Comparison of ENCODE assay signal across 21 cellular contexts in the genomic region with DNA sequence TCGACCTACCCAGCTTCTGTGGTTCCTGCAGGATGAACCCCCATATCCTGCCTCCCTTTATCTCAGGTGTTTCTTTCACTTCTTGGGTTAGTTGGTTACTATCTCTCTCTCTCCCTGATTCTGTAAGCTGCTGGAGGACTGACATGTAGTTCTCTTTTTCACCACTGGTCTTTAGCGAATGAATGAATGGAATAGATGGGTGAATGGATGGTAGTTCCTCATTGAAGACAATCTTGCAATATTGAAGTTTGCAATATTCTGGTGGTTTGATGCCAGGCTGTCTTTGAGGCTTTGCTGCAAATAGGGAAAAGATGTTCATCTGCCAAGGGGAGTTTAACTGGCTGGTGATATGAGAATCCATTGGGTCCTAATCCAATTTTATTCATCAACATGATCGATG.
A peak's percentile ranks its signal among the peaks of the same experiment; 100 is the strongest.
DNase-seq lines count a peak whose midpoint lies in the region; ATAC-seq and TF ChIP-seq lines count a peak whose summit lies in the region.
"Had no signal": no experiment of that assay in that cellular context is flagged by ENCODE, and none has a peak within 500 bp of the region (broad histone marks: within the 10 kb centered on the region; RNA-seq: fewer than 3 reads in every experiment).

No MANE protein-coding gene starts in this region.

- no peak overlapping the region for H3K4ac ChIP-seq in H9 (ENCODE audit: low read depth, low read length)

- no peak overlapping the region for H3K18ac ChIP-seq in H9 (ENCODE audit: insufficient read length, low read depth, low read length)

- H2BK15ac ChIP-seq in H9 (ENCODE audit: low read depth, low read length), result no peak overlapping the region

- no peak overlapping the region for H3K27ac ChIP-seq in H9 (ENCODE audit: insufficient read length, low read depth, low read length)
- no peak overlapping the region for H3K27ac ChIP-seq in Panc1 (ENCODE audit: low read length)
- no peak overlapping the region for H3K27ac ChIP-seq in foreskin keratinocyte
- no peak overlapping the region for H3K27ac ChIP-seq in WERI-Rb-1
- H3K27ac ChIP-seq: breast epithelium, sigmoid colon, suprapubic skin, vagina had no signal

- no peak overlapping the region for H3K9ac ChIP-seq in H9 (ENCODE audit: extremely low read depth, insufficient read length, low read length)

- POLR2A ChIA-PET in Panc1 (lab: Charles Lee), result no interaction called here

- no peak overlapping the region for H3K4me3 Mint-ChIP-seq in H9
- no peak overlapping the region for H3K4me3 Mint-ChIP-seq in stimulated activated memory B cell treated with anti-CD40 and anti-IgM and Interleukin-4, amounts not matched to agents 10 μg/mL and 1 μg/mL and 100 μg/mL, for 72 hours
- H3K4me3 Mint-ChIP-seq: activated T-cell treated with anti-CD3 and anti-CD28 coated beads, Interleukin-2, amount 50 U/mL, for 24 hours; CD4-positive, CD25-positive, alpha-beta regulatory T cell; immature natural killer cell had no signal

- ATAC-seq in Panc1 (no peak), foreskin keratinocyte (no peak)
- no peak for ATAC-seq in stimulated activated memory B cell treated with anti-CD40 and anti-IgM and Interleukin-4, amounts not matched to agents 10 μg/mL and 1 μg/mL and 100 μg/mL, for 72 hours
- ATAC-seq: left ventricle myocardium superior had no signal

- H3T11ph ChIP-seq in H9 (ENCODE audit: low read length), result no peak overlapping the region

- peaks cover 27% of the 10 kb centered on the region for H3K27me3 Mint-ChIP-seq in H9 (ENCODE audit: low read depth)
- H3K27me3 Mint-ChIP-seq in stimulated activated memory B cell treated with anti-CD40 and anti-IgM and Interleukin-4, amounts not matched to agents 10 μg/mL and 1 μg/mL and 100 μg/mL, for 72 hours, result peaks cover 45% of the 10 kb centered on the region

- no TSS peak for BruUV-seq in Panc1 (replicated peaks; lab: Mats Ljungman, UMichigan)

- H3K56ac ChIP-seq in H9 (ENCODE audit: insufficient read length, low read depth, low read length), result no peak overlapping the region

- H3K4me3 ChIP-seq in BE2C (ENCODE audit: low read depth, low read length) (no peak overlapping the region), Panc1 (ENCODE audit: low read depth in 2 of 2, low read length in 2 of 2) (no peak overlapping the region), WERI-Rb-1 (ENCODE audit: low read depth, low read length) (no peak overlapping the region)
- H3K4me3 ChIP-seq: breast epithelium, sigmoid colon, suprapubic skin, vagina had no signal

- peaks cover 13 to 16% of the 10 kb centered on the region in 2 experiments for H3K9me3 Mint-ChIP-seq in H9
- H3K9me3 Mint-ChIP-seq in stimulated activated memory B cell treated with anti-CD40 and anti-IgM and Interleukin-4, amounts not matched to agents 10 μg/mL and 1 μg/mL and 100 μg/mL, for 72 hours, result peaks cover 4% of the 10 kb centered on the region

- H3K27me3 ChIP-seq in BE2C, result no peaks in the 10 kb centered on the region
- no peaks in the 10 kb centered on the region for H3K27me3 ChIP-seq in H9 (ENCODE audit: insufficient read depth, low read length)
- H3K27me3 ChIP-seq in Panc1 (ENCODE audit: control insufficient read depth, insufficient read depth, low read length), result peaks cover 4% of the 10 kb centered on the region; the same call in 1 of the 2 replicates
- H3K27me3 ChIP-seq in foreskin keratinocyte, result peaks cover 67% of the 10 kb centered on the region
- no peaks in the 10 kb centered on the region for H3K27me3 ChIP-seq in WERI-Rb-1 (ENCODE audit: insufficient read depth, low read depth, severe bottlenecking)
- H3K27me3 ChIP-seq: breast epithelium, sigmoid colon, suprapubic skin, vagina had no signal

- H3K4me1 Mint-ChIP-seq in H9, result peaks cover 4 to 5% of the 10 kb centered on the region in 2 experiments; a peak in 3 of 4 replicates
- peaks cover 8% of the 10 kb centered on the region for H3K4me1 Mint-ChIP-seq in stimulated activated memory B cell treated with anti-CD40 and anti-IgM and Interleukin-4, amounts not matched to agents 10 μg/mL and 1 μg/mL and 100 μg/mL, for 72 hours

- H2BK120ac ChIP-seq in H9 (ENCODE audit: low read depth, low read length, poor library complexity, severe bottlenecking), result no peak overlapping the region

- H3K23ac ChIP-seq in H9 (ENCODE audit: insufficient read length, low read depth, low read length), result no peak overlapping the region

- no peaks in the 10 kb centered on the region for H4K20me1 ChIP-seq in H9 (ENCODE audit: control insufficient read depth, insufficient read depth, insufficient read length)

- H3K79me2 ChIP-seq in H9 (ENCODE audit: insufficient read depth, low read length), result no peaks in the 10 kb centered on the region

- H3K4me2 ChIP-seq in H9 (ENCODE audit: insufficient read depth, insufficient read length, low read length), result no peak overlapping the region

- H3K79me1 ChIP-seq in H9 (ENCODE audit: insufficient read depth, low read depth, low read length, poor library complexity, severe bottlenecking), result no peaks in the 10 kb centered on the region

- no peak overlapping the region for H4K5ac ChIP-seq in H9 (ENCODE audit: insufficient read length, low read depth, low read length)

- H4K91ac ChIP-seq in H9 (ENCODE audit: insufficient read length, low read depth, low read length), result no peak overlapping the region

- TF ChIP-seq CTCF in BE2C (IDR thresholded peaks at IDR 0.05; ENCODE audit: low read depth, low read length), result peak; percentile 27
- TF ChIP-seq CTCF in H9 (conservative IDR thresholded peaks at IDR 0.05), result peak; percentile 49
- peak; percentile 16; the same call in 1 of the 2 replicates for TF ChIP-seq CTCF in Panc1 (IDR thresholded peaks at IDR 0.05)
- TF ChIP-seq CTCF in foreskin keratinocyte (conservative IDR thresholded peaks at IDR 0.05), result peak; percentile 17
- TF ChIP-seq CTCF in WERI-Rb-1 (IDR thresholded peaks at IDR 0.05; ENCODE audit: low read depth, low read length), result no peak

- no peak overlapping the region for H4K8ac ChIP-seq in H9 (replicated peaks; ENCODE audit: insufficient read length, low read depth, low read length)

- no peak overlapping the region for H2BK20ac ChIP-seq in H9 (ENCODE audit: low read depth, low read length, poor library complexity, severe bottlenecking)

- no peak overlapping the region for H2BK12ac ChIP-seq in H9 (ENCODE audit: insufficient read length, low read depth, low read length)

- no peak overlapping the region for H3K27ac Mint-ChIP-seq in H9
- H3K27ac Mint-ChIP-seq in stimulated activated memory B cell treated with anti-CD40 and anti-IgM and Interleukin-4, amounts not matched to agents 10 μg/mL and 1 μg/mL and 100 μg/mL, for 72 hours, result no peak overlapping the region
- H3K27ac Mint-ChIP-seq: activated T-cell treated with anti-CD3 and anti-CD28 coated beads, Interleukin-2, amount 50 U/mL, for 24 hours; CD4-positive, CD25-positive, alpha-beta regulatory T cell; immature natural killer cell had no signal

- H3K9me3 ChIP-seq in BE2C, result no peaks in the 10 kb centered on the region
- no peaks in the 10 kb centered on the region for H3K9me3 ChIP-seq in H9 (ENCODE audit: control insufficient read depth, low read depth, low read length)
- no peaks in the 10 kb centered on the region for H3K9me3 ChIP-seq in Panc1 (ENCODE audit: control insufficient read depth, insufficient read depth, low read depth, low read length)
- H3K9me3 ChIP-seq in WERI-Rb-1 (ENCODE audit: severe bottlenecking), result no peaks in the 10 kb centered on the region
- H3K9me3 ChIP-seq: sigmoid colon, suprapubic skin, vagina had no signal

- no peaks in the 10 kb centered on the region for H3K23me2 ChIP-seq in H9 (ENCODE audit: insufficient read length, low read depth, low read length, poor library complexity, severe bottlenecking)

- H3K36me3 Mint-ChIP-seq in H9 (ENCODE audit: insufficient read depth in 1 of 3, low read depth in 3 of 3), result peaks cover 0 to 5% (median 0%) of the 10 kb centered on the region in 3 experiments; a peak in 2 of 7 replicates
- H3K36me3 Mint-ChIP-seq in stimulated activated memory B cell treated with anti-CD40 and anti-IgM and Interleukin-4, amounts not matched to agents 10 μg/mL and 1 μg/mL and 100 μg/mL, for 72 hours, result peaks cover 4% of the 10 kb centered on the region
- H3K36me3 Mint-ChIP-seq: CD4-positive, CD25-positive, alpha-beta regulatory T cell; immature natural killer cell had no signal

- no peaks in the 10 kb centered on the region for H3K4me1 ChIP-seq in BE2C
- H3K4me1 ChIP-seq in H9 (ENCODE audit: insufficient read depth, low read length), result no peaks in the 10 kb centered on the region
- H3K4me1 ChIP-seq in Panc1 (ENCODE audit: control insufficient read depth, insufficient read depth, low read length), result no peaks in the 10 kb centered on the region
- H3K4me1 ChIP-seq in foreskin keratinocyte, result peaks cover 5% of the 10 kb centered on the region
- H3K4me1 ChIP-seq: breast epithelium, sigmoid colon, vagina had no signal

- CTCF ChIA-PET in Panc1 (lab: Charles Lee), result no interaction called here

- no peak for DNase-seq in BE2C
- no peak for DNase-seq in H9
- no peak for DNase-seq in Panc1 (ENCODE audit: low read depth, low spot score)
- no peak for DNase-seq in foreskin keratinocyte
- no peak for DNase-seq in stimulated activated CD4-positive, alpha-beta T cell treated with anti-CD3 and anti-CD28 coated beads, Interleukin-4, amount 100 ng/mL, for 24 hours
- no peak for DNase-seq in DMS79 treated with DMSO at 0.1 percent for 48 hours (lab: John Stamatoyannopoulos, UW)
- no peak for DNase-seq in WERI-Rb-1
- DNase-seq: activated T-cell treated with anti-CD3 and anti-CD28 coated beads, Interleukin-2, amount 50 U/mL, for 24 hours; CD4-positive, CD25-positive, alpha-beta regulatory T cell; cortex of kidney; immature natural killer cell; Kasumi-1; left ventricle myocardium superior; NCI-H1417; NCI-H510A; posterior cingulate gyrus; sigmoid colon had no signal

- H3K36me3 ChIP-seq in BE2C (no peaks in the 10 kb centered on the region), Panc1 (ENCODE audit: control insufficient read depth, insufficient read depth, low read length) (no peaks in the 10 kb centered on the region), WERI-Rb-1 (no peaks in the 10 kb centered on the region)
- H3K36me3 ChIP-seq: breast epithelium, sigmoid colon, suprapubic skin, vagina had no signal

- no CpG with 5 or more reads among the region's 3 CpGs for WGBS in H9 (ENCODE audit: extremely low coverage, insufficient read length, low lambda C conversion rate)

- H3K14ac ChIP-seq in H9 (ENCODE audit: insufficient read depth, low read length), result no peak overlapping the region

- in situ Hi-C loops in Panc1 (cut with HindIII; ENCODE audit: low pct_unique_long_range_greater_than_20kb, low sequenced_read_pairs), result no loop called here

- no peak overlapping the region for H2BK5ac ChIP-seq in H9 (ENCODE audit: insufficient read length, low read length)

- intact Hi-C loops in Panc1 (cut with micrococcal nuclease; ENCODE audit: unreplicated experiment), result no loop called here

- H2AFZ ChIP-seq in H9 (ENCODE audit: low read length), result no peak overlapping the region

- no peak overlapping the region for H2AK5ac ChIP-seq in H9 (ENCODE audit: insufficient read length, low read length)
